Comparison of ENCODE assay signal across 22 cellular contexts in genomic region chr1:119808491-119808890, GRCh38. TPM values are rescaled to one million over a fixed set of nuclear protein-coding genes. Genes with fewer than 3 reads are reported as not detected.
DNase-seq lines count a peak whose midpoint lies in the region; ATAC-seq, FAIRE-seq and TF ChIP-seq lines count a peak whose summit lies in the region.
"Had no signal": no experiment of that assay in that cellular context is flagged by ENCODE, and none has a peak within 500 bp of the region (broad histone marks: within the 10 kb centered on the region; RNA-seq: fewer than 3 reads in every experiment).

No MANE protein-coding gene starts in this region.

- intact Hi-C loops in activated CD8-positive, alpha-beta T cell treated with anti-CD3 and anti-CD28 coated beads for 36 hours (cut with micrococcal nuclease): no loop called here
- intact Hi-C loops in pancreas (cut with DNase I) (no loop called here), CD14-positive monocyte (cut with micrococcal nuclease) (no loop called here)

- no peak overlapping the region for H3K27ac ChIP-seq in pancreas
- H3K27ac ChIP-seq: A549; BLaER1 treated with 17β-estradiol and CSF1 and Interleukin-3, amounts not matched to agents 10 nM and 100 nM; dorsolateral prefrontal cortex; gastrocnemius medialis; prostate gland; SK-N-MC had no signal

- no peaks in the 10 kb centered on the region for H3K27me3 ChIP-seq in pancreas
- H3K27me3 ChIP-seq: BLaER1 treated with 17β-estradiol and CSF1 and Interleukin-3, amounts not matched to agents 10 nM and 100 nM had no signal

- H3K27ac Mint-ChIP-seq in activated CD8-positive, alpha-beta T cell treated with anti-CD3 and anti-CD28 coated beads, Interleukin-2, amount 10 ng/mL, durations not matched to agents 7 days and 5 days: no peak overlapping the region
- H3K27ac Mint-ChIP-seq in activated CD8-positive, alpha-beta T cell treated with anti-CD3 and anti-CD28 coated beads for 36 hours: no peak overlapping the region
- H3K27ac Mint-ChIP-seq in CD14-positive monocyte: no peak overlapping the region
- H3K27ac Mint-ChIP-seq: activated CD4-positive, alpha-beta memory T cell treated with anti-CD3 and anti-CD28 coated beads for 36 hours; T-helper 2 cell treated with Interferon-gamma antibody and Interleukin-4, amounts not matched to agents 5 μg/mL and 100 μg/mL, for 36 hours; WTC11 had no signal

- no peaks in the 10 kb centered on the region for H3K4me1 ChIP-seq in pancreas
- H3K4me1 ChIP-seq: A549; BLaER1 treated with 17β-estradiol and CSF1 and Interleukin-3, amounts not matched to agents 10 nM and 100 nM; gastrocnemius medialis; prostate gland had no signal

- no peaks in the 10 kb centered on the region for H3K9me3 Mint-ChIP-seq in activated CD8-positive, alpha-beta T cell treated with anti-CD3 and anti-CD28 coated beads, Interleukin-2, amount 10 ng/mL, durations not matched to agents 7 days and 5 days (ENCODE audit: insufficient read depth)
- H3K9me3 Mint-ChIP-seq in activated CD8-positive, alpha-beta T cell treated with anti-CD3 and anti-CD28 coated beads for 36 hours: no peaks in the 10 kb centered on the region
- H3K9me3 Mint-ChIP-seq in CD14-positive monocyte: peaks cover 0 to 2% (median 0%) of the 10 kb centered on the region in 7 donors
- H3K9me3 Mint-ChIP-seq: activated CD4-positive, alpha-beta memory T cell treated with anti-CD3 and anti-CD28 coated beads for 36 hours; central memory CD8-positive, alpha-beta T cell; T-helper 2 cell treated with Interferon-gamma antibody and Interleukin-4, amounts not matched to agents 5 μg/mL and 100 μg/mL, for 36 hours; WTC11 had no signal

- no peak for DNase-seq in activated CD8-positive, alpha-beta T cell treated with anti-CD3 and anti-CD28 coated beads, Interleukin-2, amount 10 ng/mL, durations not matched to agents 7 days and 5 days
- no peak for DNase-seq in activated CD8-positive, alpha-beta T cell treated with anti-CD3 and anti-CD28 coated beads for 36 hours
- peak; percentile 60 for DNase-seq in LHCN-M2 (ENCODE audit: low read depth)
- peak; percentile 27 for DNase-seq in amniotic epithelial cell (ENCODE audit: low read depth)
- DNase-seq in pancreas: no peak
- no peak for DNase-seq in CD14-positive monocyte (ENCODE audit: low spot score)
- DNase-seq in germinal center (ENCODE audit: low spot score): no peak

- CTCF ChIA-PET in activated CD8-positive, alpha-beta T cell treated with anti-CD3 and anti-CD28 coated beads, Interleukin-2, amount 10 ng/mL, durations not matched to agents 7 days and 5 days (lab: Charles Lee): interaction anchor here (0.8 to 4.1 kb wide), 32 partner anchors 9 to 162 kb away, joined by 3 to 48 read pairs (median 5); partner anchors contain the start of gene HMGCS2
- CTCF ChIA-PET in activated CD8-positive, alpha-beta T cell treated with anti-CD3 and anti-CD28 coated beads for 36 hours (lab: Charles Lee): interaction anchor here (1.0 to 3.4 kb wide), 30 partner anchors 9 to 1912 kb away, joined by 3 to 20 read pairs (median 7); no protein-coding TSS in a partner anchor

- no peak overlapping the region for H3K4me3 Mint-ChIP-seq in activated CD8-positive, alpha-beta T cell treated with anti-CD3 and anti-CD28 coated beads, Interleukin-2, amount 10 ng/mL, durations not matched to agents 7 days and 5 days
- H3K4me3 Mint-ChIP-seq in activated CD8-positive, alpha-beta T cell treated with anti-CD3 and anti-CD28 coated beads for 36 hours: no peak overlapping the region
- no peak overlapping the region for H3K4me3 Mint-ChIP-seq in CD14-positive monocyte
- H3K4me3 Mint-ChIP-seq: activated CD4-positive, alpha-beta memory T cell treated with anti-CD3 and anti-CD28 coated beads for 36 hours; central memory CD8-positive, alpha-beta T cell; T-helper 2 cell treated with Interferon-gamma antibody and Interleukin-4, amounts not matched to agents 5 μg/mL and 100 μg/mL, for 36 hours; WTC11 had no signal

- no peaks in the 10 kb centered on the region for H3K9me3 ChIP-seq in pancreas
- H3K9me3 ChIP-seq: A549; BLaER1 treated with 17β-estradiol and CSF1 and Interleukin-3, amounts not matched to agents 10 nM and 100 nM; gastrocnemius medialis; prostate gland had no signal

- ATAC-seq in activated CD8-positive, alpha-beta T cell treated with anti-CD3 and anti-CD28 coated beads, Interleukin-2, amount 10 ng/mL, durations not matched to agents 7 days and 5 days: peak; percentile 14
- ATAC-seq in activated CD8-positive, alpha-beta T cell treated with anti-CD3 and anti-CD28 coated beads for 36 hours: no peak
- ATAC-seq in pancreas (peak in 3 of 4 donors; percentile 9 to 23 (median 22)), GM19452 (IDR thresholded peaks at IDR 0.05; ENCODE audit: unreplicated experiment) (no peak)

- POLR2A ChIA-PET in activated CD8-positive, alpha-beta T cell treated with anti-CD3 and anti-CD28 coated beads, Interleukin-2, amount 10 ng/mL, durations not matched to agents 7 days and 5 days (lab: Charles Lee): interaction anchor here (1.0 kb wide), 1 partner anchor 12 kb away, joined by 3 read pairs; no protein-coding TSS in a partner anchor
- POLR2A ChIA-PET in activated CD8-positive, alpha-beta T cell treated with anti-CD3 and anti-CD28 coated beads for 36 hours (lab: Charles Lee): no interaction called here

- H3K4me1 Mint-ChIP-seq in activated CD8-positive, alpha-beta T cell treated with anti-CD3 and anti-CD28 coated beads, Interleukin-2, amount 10 ng/mL, durations not matched to agents 7 days and 5 days (ENCODE audit: low read depth): peaks cover 9% of the 10 kb centered on the region
- no peaks in the 10 kb centered on the region for H3K4me1 Mint-ChIP-seq in activated CD8-positive, alpha-beta T cell treated with anti-CD3 and anti-CD28 coated beads for 36 hours (ENCODE audit: low read depth)
- H3K4me1 Mint-ChIP-seq in CD14-positive monocyte: no peaks in the 10 kb centered on the region
- H3K4me1 Mint-ChIP-seq: central memory CD8-positive, alpha-beta T cell had no signal

- TF ChIP-seq CTCF in activated CD8-positive, alpha-beta T cell treated with anti-CD3 and anti-CD28 coated beads for 36 hours (IDR thresholded peaks at IDR 0.05): no peak
- no peak for TF ChIP-seq CTCF in pancreas (IDR thresholded peaks at IDR 0.05)
- TF ChIP-seq CTCF in CD14-positive monocyte (IDR thresholded peaks at IDR 0.05): no peak

- H3K36me3 Mint-ChIP-seq in activated CD8-positive, alpha-beta T cell treated with anti-CD3 and anti-CD28 coated beads, Interleukin-2, amount 10 ng/mL, durations not matched to agents 7 days and 5 days (ENCODE audit: low read depth): no peaks in the 10 kb centered on the region
- no peaks in the 10 kb centered on the region for H3K36me3 Mint-ChIP-seq in activated CD8-positive, alpha-beta T cell treated with anti-CD3 and anti-CD28 coated beads for 36 hours (ENCODE audit: low read depth)
- H3K36me3 Mint-ChIP-seq in CD14-positive monocyte: no peaks in the 10 kb centered on the region
- H3K36me3 Mint-ChIP-seq: activated CD4-positive, alpha-beta memory T cell treated with anti-CD3 and anti-CD28 coated beads for 36 hours; WTC11 had no signal

- no peak overlapping the region for H3K4me3 ChIP-seq in pancreas
- H3K4me3 ChIP-seq: A549; BLaER1 treated with 17β-estradiol and CSF1 and Interleukin-3, amounts not matched to agents 10 nM and 100 nM; gastrocnemius medialis; prostate gland had no signal

- 46 to 48% methylated on average over 3 of the region's 3 CpGs for WGBS in pancreas, 2 donors

- no peaks in the 10 kb centered on the region for H3K36me3 ChIP-seq in pancreas
- H3K36me3 ChIP-seq: BLaER1 treated with 17β-estradiol and CSF1 and Interleukin-3, amounts not matched to agents 10 nM and 100 nM; gastrocnemius medialis; prostate gland had no signal

- peaks cover 35% of the 10 kb centered on the region for H3K27me3 Mint-ChIP-seq in activated CD8-positive, alpha-beta T cell treated with anti-CD3 and anti-CD28 coated beads, Interleukin-2, amount 10 ng/mL, durations not matched to agents 7 days and 5 days (ENCODE audit: low read depth)
- peaks cover 5% of the 10 kb centered on the region for H3K27me3 Mint-ChIP-seq in activated CD8-positive, alpha-beta T cell treated with anti-CD3 and anti-CD28 coated beads for 36 hours
- H3K27me3 Mint-ChIP-seq in CD14-positive monocyte (ENCODE audit: low read depth in 3 of 3): peaks cover 0 to 7% (median 4%) of the 10 kb centered on the region in 3 donors

- no peak for FAIRE-seq in pancreas (lab: Jason Lieb, UNC)
- FAIRE-seq: A549 had no signal

RNA-seq across cellular contexts. Expression of gene REG4, which starts 2.8 kb away (rescaled TPM):
- 10 to 100 TPM; 14.6 to 15.3 TPM for total RNA-seq in activated CD8-positive, alpha-beta T cell treated with anti-CD3 and anti-CD28 coated beads, Interleukin-2, amount 10 ng/mL, durations not matched to agents 7 days and 5 days
- total RNA-seq in activated CD8-positive, alpha-beta T cell treated with anti-CD3 and anti-CD28 coated beads for 36 hours: 1 to 10 TPM; 9.7 to 9.9 TPM
- total RNA-seq in LHCN-M2 (2014; rRNA removed) (not detected in 2 replicates), pancreas (10 to 100 TPM in 5 of 6 donors, 1 to 10 TPM in 1; 9.6 to 27.1 (median 22.6) TPM)
- not detected for polyA plus RNA-seq in LHCN-M2 (2012)
- polyA plus RNA-seq in pancreas (10 to 100 TPM in 1 of 2 donors, 1 to 10 TPM in 1; 9.4 to 32.3 TPM), CD14-positive monocyte (not detected)
- total RNA-seq: activated CD4-positive, alpha-beta memory T cell treated with anti-CD3 and anti-CD28 coated beads for 36 hours; dorsolateral prefrontal cortex; gastrocnemius medialis; lower leg skin; ureter had no signal
- polyA plus RNA-seq: A549, neural cell had no signal

RNA-seq across cellular contexts. Expression of gene HMGCS2, which starts 39.8 kb away (rescaled TPM):
- total RNA-seq in activated CD8-positive, alpha-beta T cell treated with anti-CD3 and anti-CD28 coated beads, Interleukin-2, amount 10 ng/mL, durations not matched to agents 7 days and 5 days: not detected
- total RNA-seq in activated CD8-positive, alpha-beta T cell treated with anti-CD3 and anti-CD28 coated beads for 36 hours: not detected
- total RNA-seq in LHCN-M2 (2014; rRNA removed): not detected in 2 replicates
- not detected for polyA plus RNA-seq in LHCN-M2 (2012)
- 10 to 100 TPM in 1 of 6 donors, under 1 TPM in 3, not detected in 2; 0.26 to 32.2 (median 0.66) TPM for total RNA-seq in pancreas
- polyA plus RNA-seq in pancreas: 1 to 10 TPM in 1 of 2 donors, under 1 TPM in 1; 0.23 to 5.0 TPM
- polyA plus RNA-seq in CD14-positive monocyte: not detected
- total RNA-seq: activated CD4-positive, alpha-beta memory T cell treated with anti-CD3 and anti-CD28 coated beads for 36 hours; mononuclear cell had no signal
- polyA plus RNA-seq: A549, neural cell had no signal

Comparison
In these comparisons a context has a peak if more than half of its experiments do, and no peak if none do; other contexts are left out.
1. ATAC-seq: peak in activated CD8-positive, alpha-beta T cell treated with anti-CD3 and anti-CD28 coated beads, Interleukin-2, amount 10 ng/mL, durations not matched to agents 7 days and 5 days (single experiment) and pancreas (3 of 4); none in activated CD8-positive, alpha-beta T cell treated with anti-CD3 and anti-CD28 coated beads for 36 hours (single experiment) and GM19452 (single experiment).
2. DNase-seq: peak in LHCN-M2 (single experiment) and amniotic epithelial cell (single experiment); none in activated CD8-positive, alpha-beta T cell treated with anti-CD3 and anti-CD28 coated beads, Interleukin-2, amount 10 ng/mL, durations not matched to agents 7 days and 5 days (single experiment), activated CD8-positive, alpha-beta T cell treated with anti-CD3 and anti-CD28 coated beads for 36 hours (single experiment), pancreas (0 of 6), CD14-positive monocyte (single experiment) and germinal center (single experiment).
3. RNA of gene REG4, which starts 2.8 kb away (total RNA-seq): 9.6 to 27.1 TPM in pancreas, 14.6 to 15.3 TPM in activated CD8-positive, alpha-beta T cell treated with anti-CD3 and anti-CD28 coated beads, Interleukin-2, amount 10 ng/mL, durations not matched to agents 7 days and 5 days and 9.7 to 9.9 TPM in activated CD8-positive, alpha-beta T cell treated with anti-CD3 and anti-CD28 coated beads for 36 hours; not detected in LHCN-M2; every median in the first group is over 10 times any median in the second.